1 cellular context compared by ENCODE assay signal in the genomic region with DNA sequence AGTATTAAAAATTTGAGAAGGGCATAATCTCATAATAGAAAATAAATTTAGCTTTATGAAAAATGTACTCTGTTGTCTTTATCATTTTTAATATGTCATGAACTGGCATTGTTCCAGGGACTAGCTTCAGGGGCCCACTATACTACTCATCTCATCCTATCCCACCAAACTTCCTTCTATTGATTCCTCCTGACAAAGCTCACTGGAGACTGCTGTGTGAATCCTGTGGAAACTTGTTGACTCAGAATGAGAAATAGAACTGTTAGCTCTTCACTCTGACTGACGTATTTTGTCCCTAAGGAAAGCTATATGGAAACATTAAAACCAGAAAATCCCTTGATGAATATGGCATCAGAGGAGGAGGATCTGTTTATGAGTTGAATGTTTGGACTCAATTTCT.
TF ChIP-seq lines count a peak whose summit lies in the region.

No MANE protein-coding gene starts in this region.

TF ChIP-seq in endothelial cell of umbilical vein, 7 proteins besides CTCF, POLR2A, EP300 and RAD21:
- TF ChIP-seq EZH2 (IDR thresholded peaks at IDR 0.05; ENCODE audit: borderline replicate concordance, low read depth, low read length, severe bottlenecking) (no peak), FOS (IDR thresholded peaks at IDR 0.05; ENCODE audit: borderline replicate concordance, insufficient read depth, low read length) (peak; percentile 33)
